8 cellular contexts compared by ENCODE assay signal in the genomic region with DNA sequence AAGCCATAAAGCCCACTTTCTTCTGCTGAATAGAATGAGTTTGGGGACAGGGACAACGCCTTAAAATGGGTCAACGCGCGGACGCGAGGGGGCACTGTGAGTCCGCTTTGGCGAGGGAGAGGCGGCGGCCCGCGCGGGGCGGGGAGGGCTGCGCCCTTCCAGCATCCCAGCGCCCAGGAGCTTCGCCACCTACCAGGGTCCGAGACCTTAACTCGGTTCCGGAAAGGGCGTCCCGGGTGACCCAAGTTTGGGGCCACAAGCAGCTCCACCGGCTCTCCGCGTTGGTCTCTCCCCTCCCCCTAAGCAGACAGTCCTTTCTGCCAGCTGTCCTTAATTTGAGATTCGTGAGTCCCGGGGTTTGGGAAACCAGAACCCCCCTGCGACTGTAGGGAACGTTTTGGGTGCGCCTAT. TPM values are rescaled to one million over a fixed set of nuclear protein-coding genes. Genes with fewer than 3 reads are reported as not detected.
DNase-seq lines count a peak whose midpoint lies in the region; ATAC-seq and TF ChIP-seq lines count a peak whose summit lies in the region.

No MANE protein-coding gene starts in this region.

- H3K4me3 ChIP-seq in esophagus muscularis mucosa, result peak overlapping the region; percentile 58 to 68 (median 60)
- H3K4me3 ChIP-seq in mucosa of rectum (ENCODE audit: low read length in 2 of 2), result peak overlapping the region; percentile 81 to 83
- H3K4me3 ChIP-seq in suprapubic skin, result peak overlapping the region; percentile 61

- peaks cover 13 to 33% (median 31%) of the 10 kb centered on the region in 4 donors for H3K4me1 ChIP-seq in esophagus muscularis mucosa
- H3K4me1 ChIP-seq in mucosa of rectum (ENCODE audit: control insufficient read depth in 2 of 2, insufficient read depth in 2 of 2, low read length in 2 of 2), result peaks cover 12% of the 10 kb centered on the region in 2 donors
- H3K4me1 ChIP-seq in suprapubic skin, result peaks cover 34% of the 10 kb centered on the region

- no peak overlapping the region for H3K27ac ChIP-seq in esophagus muscularis mucosa (replicated peaks in 1 of 4)
- no peak overlapping the region for H3K27ac ChIP-seq in mucosa of rectum (ENCODE audit: low read depth in 2 of 2, low read length in 2 of 2)
- no peak overlapping the region for H3K27ac ChIP-seq in suprapubic skin

- TF ChIP-seq CTCF in WTC11 (IDR thresholded peaks at IDR 0.05) (peak; percentile 44), esophagus muscularis mucosa (IDR thresholded peaks at IDR 0.05) (peak; percentile 65 to 86 (median 77)), suprapubic skin (IDR thresholded peaks at IDR 0.05) (peak; percentile 23 to 62)

- CTCF ChIA-PET in WTC11 (lab: Charles Lee), result interaction anchor here (0.5 to 2.0 kb wide), 17 partner anchors 8 to 674 kb away, joined by 3 to 7 read pairs (median 3); no protein-coding TSS in a partner anchor

- no peaks in the 10 kb centered on the region for H3K36me3 Mint-ChIP-seq in WTC11

- no peak overlapping the region for H3K27ac Mint-ChIP-seq in WTC11

- H3K27me3 ChIP-seq in esophagus muscularis mucosa, result peaks cover 0 to 94% (median 19%) of the 10 kb centered on the region in 4 donors
- H3K27me3 ChIP-seq in mucosa of rectum (ENCODE audit: control insufficient read depth in 2 of 2, insufficient read depth in 2 of 2, low read length in 2 of 2), result no peaks in the 10 kb centered on the region
- peaks cover 46% of the 10 kb centered on the region for H3K27me3 ChIP-seq in suprapubic skin

- H3K4me1 Mint-ChIP-seq in WTC11, result peaks cover 21% of the 10 kb centered on the region

- peak overlapping the region; percentile 71 for H3K4me3 Mint-ChIP-seq in WTC11

- POLR2A ChIA-PET in WTC11 (lab: Charles Lee), result interaction anchor here (0.6 kb wide), 2 partner anchors 263 to 275 kb away, joined by 3 to 5 read pairs; no protein-coding TSS in a partner anchor

- H3K36me3 ChIP-seq in esophagus muscularis mucosa (no peaks in the 10 kb centered on the region), mucosa of rectum (ENCODE audit: control insufficient read depth in 2 of 2, insufficient read depth in 2 of 2, low read length in 2 of 2) (no peaks in the 10 kb centered on the region), suprapubic skin (no peaks in the 10 kb centered on the region)

- peaks cover 96% of the 10 kb centered on the region for H3K27me3 Mint-ChIP-seq in WTC11 (ENCODE audit: low read depth)

- H3K9ac ChIP-seq in mucosa of rectum (ENCODE audit: low read depth in 1 of 2, low read length in 2 of 2), result peak overlapping the region; percentile 34 to 66

- DNase-seq in DMS53 treated with DMSO at 0.1 percent for 48 hours (lab: John Stamatoyannopoulos, UW; ENCODE audit: unreplicated experiment) (peak; percentile 27), H4 (ENCODE audit: low spot score) (peak; percentile 27), NCI-H1105 treated with DMSO at 0.1 percent for 48 hours (lab: John Stamatoyannopoulos, UW) (peak; percentile 26), WTC11 (ENCODE audit: low spot score) (peak; percentile 83), esophagus muscularis mucosa (ENCODE audit: extremely low spot score) (no peak), suprapubic skin (ENCODE audit: low spot score in 2 of 2) (peak in 1 of 2 donors; percentile 62)

- ATAC-seq in WTC11 (peak; percentile 43), GM18517 (IDR thresholded peaks at IDR 0.05; ENCODE audit: unreplicated experiment) (no peak)

- intact Hi-C loops in esophagus muscularis mucosa (cut with DNase I), result loop anchor here (1.0 to 10.0 kb wide), 2 partner anchors 660 to 958 kb away; no protein-coding TSS in a partner anchor

- 0% methylated on average over 13 of the region's 30 CpGs for WGBS in esophagus muscularis mucosa
- under 1% methylated on average over 19 of the region's 30 CpGs for WGBS in suprapubic skin

- TF ChIP-seq EP300 in esophagus muscularis mucosa (IDR thresholded peaks at IDR 0.05) (no peak), suprapubic skin (IDR thresholded peaks at IDR 0.05) (no peak)

- H3K9me3 ChIP-seq in esophagus muscularis mucosa (no peaks in the 10 kb centered on the region), mucosa of rectum (ENCODE audit: control insufficient read depth in 2 of 2, low read length in 2 of 2) (no peaks in the 10 kb centered on the region), suprapubic skin (no peaks in the 10 kb centered on the region)

- TF ChIP-seq POLR2A in esophagus muscularis mucosa (IDR thresholded peaks at IDR 0.05; ENCODE audit: low read depth) (no peak), suprapubic skin (IDR thresholded peaks at IDR 0.05) (no peak)

- no peaks in the 10 kb centered on the region for H3K9me3 Mint-ChIP-seq in WTC11

TF ChIP-seq in WTC11, 78 proteins besides CTCF, POLR2A, EP300 and RAD21:
- TF ChIP-seq CBFB (CRISPR knock-in tag; IDR thresholded peaks at IDR 0.05; ENCODE audit: low read depth) (no peak), ZNF671 (CRISPR knock-in tag; IDR thresholded peaks at IDR 0.05) (no peak), CREB1 (CRISPR knock-in tag; IDR thresholded peaks at IDR 0.05) (no peak), SOX15 (CRISPR knock-in tag; IDR thresholded peaks at IDR 0.05) (no peak), NFE2L1 (CRISPR knock-in tag; IDR thresholded peaks at IDR 0.05) (no peak), NFATC4 (CRISPR knock-in tag; IDR thresholded peaks at IDR 0.05) (no peak), GTF2I (CRISPR knock-in tag; conservative IDR thresholded peaks at IDR 0.05) (no peak)
- TF ChIP-seq, protein P1, sequence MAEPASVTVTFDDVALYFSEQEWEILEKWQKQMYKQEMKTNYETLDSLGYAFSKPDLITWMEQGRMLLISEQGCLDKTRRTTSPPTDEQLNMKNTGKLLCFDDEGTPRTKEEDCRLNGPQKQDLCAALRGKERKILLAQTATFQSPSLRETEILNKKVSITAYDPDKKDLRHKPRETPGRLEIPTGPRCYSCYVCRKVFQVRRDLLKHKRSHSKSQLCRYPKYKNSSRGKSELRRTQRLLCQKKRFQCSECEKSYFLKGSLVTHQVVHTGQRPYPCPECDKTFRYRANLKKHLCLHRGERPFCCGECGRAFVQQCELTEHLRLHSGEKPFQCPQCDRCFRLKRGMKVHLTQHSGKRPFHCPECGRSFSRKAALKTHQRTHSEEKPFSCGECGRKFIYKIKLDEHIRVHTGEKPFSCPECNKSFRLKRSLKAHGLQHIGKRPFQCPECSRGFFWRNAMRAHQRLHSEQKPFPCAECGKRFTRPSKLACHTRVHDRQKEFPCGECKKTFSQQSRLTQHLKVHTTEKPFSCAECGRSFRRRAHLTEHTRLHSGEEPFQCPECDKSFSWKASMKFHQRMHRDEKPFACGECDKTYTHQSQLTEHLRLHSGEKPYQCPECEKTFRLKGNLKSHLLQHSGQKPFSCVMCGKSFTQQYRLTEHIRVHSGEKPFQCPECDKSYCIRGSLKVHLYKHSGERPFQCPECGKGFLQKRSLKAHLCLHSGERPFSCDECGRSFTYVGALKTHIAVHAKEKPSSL (CRISPR knock-in tag; conservative IDR thresholded peaks at IDR 0.05), result no peak
- TF ChIP-seq, protein P2, sequence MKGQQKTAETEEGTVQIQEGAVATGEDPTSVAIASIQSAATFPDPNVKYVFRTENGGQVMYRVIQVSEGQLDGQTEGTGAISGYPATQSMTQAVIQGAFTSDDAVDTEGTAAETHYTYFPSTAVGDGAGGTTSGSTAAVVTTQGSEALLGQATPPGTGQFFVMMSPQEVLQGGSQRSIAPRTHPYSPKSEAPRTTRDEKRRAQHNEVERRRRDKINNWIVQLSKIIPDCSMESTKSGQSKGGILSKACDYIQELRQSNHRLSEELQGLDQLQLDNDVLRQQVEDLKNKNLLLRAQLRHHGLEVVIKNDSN (CRISPR knock-in tag; IDR thresholded peaks at IDR 0.05), result no peak

RNA-seq across cellular contexts. Expression of a gene that starts 1.8 kb away (rescaled TPM):
- 0.84 and 2.1 TPM in 2 replicates for total RNA-seq in H4 (2014; rRNA removed; shearing (Covaris generic))
- total RNA-seq in WTC11 (2021) (0.07 to 0.39 TPM (median 0.21 TPM) in 3 replicates), esophagus muscularis mucosa (under 1 TPM; 0.42 to 0.86 (median 0.64) TPM), suprapubic skin (1 to 10 TPM; 1.0 to 7.8 (median 3.7) TPM)
